ENCODE assay signal across 2 cellular contexts in genomic region chr2:179817181-179817841, GRCh38.
TF ChIP-seq lines count a peak whose summit lies in the region.

No MANE protein-coding gene starts in this region.

TF ChIP-seq in SK-N-SH treated with all-trans-retinoic acid at 6 μM for 48 hours, 23 proteins besides CTCF, POLR2A, EP300 and RAD21 (continued from another document):
- TF ChIP-seq TSHZ2 (CRISPR knock-in tag; IDR thresholded peaks at IDR 0.05) (no peak), SNAI2 (CRISPR knock-in tag; IDR thresholded peaks at IDR 0.05) (no peak), TOX (CRISPR knock-in tag; IDR thresholded peaks at IDR 0.05; ENCODE audit: borderline replicate concordance) (no peak), CSDC2 (CRISPR knock-in tag; IDR thresholded peaks at IDR 0.05) (no peak), ZNF565 (CRISPR knock-in tag; conservative IDR thresholded peaks at IDR 0.05; ENCODE audit: low read depth) (no peak), POU6F1 (CRISPR knock-in tag; IDR thresholded peaks at IDR 0.05; ENCODE audit: borderline replicate concordance, low read depth) (no peak), ISL1 (CRISPR knock-in tag; IDR thresholded peaks at IDR 0.05) (no peak)

TF ChIP-seq in SK-N-SH, 30 proteins besides CTCF, POLR2A, EP300 and RAD21 (continued from another document):
- TF ChIP-seq REST (IDR thresholded peaks at IDR 0.05; ENCODE audit: low read depth, low read length), result no peak
